In genomic region chr5:141618804-141619554, GRCh38 we compare ENCODE assay signal across 8 cellular contexts. TPM values are rescaled to one million over a fixed set of nuclear protein-coding genes. Genes with fewer than 3 reads are reported as not detected.
DNase-seq lines count a peak whose midpoint lies in the region; ATAC-seq and TF ChIP-seq lines count a peak whose summit lies in the region.

Gene DIAPH1, minus strand, starts transcription at chr5:141619000. Its CDS starts 86 bp downstream, at chr5:141618914.

- peak within 1 kb of the TSS; percentile 98 for H3K9ac ChIP-seq in ES-I3 (ENCODE audit: low read depth, low read length)

- H3K27ac ChIP-seq in RWPE1: peak within 1 kb of the TSS; percentile 95

- peak within 1 kb of the TSS; percentile 89 for H3K4me3 ChIP-seq in LNCaP clone FGC (ENCODE audit: low read depth, low read length)

- peaks cover 95% of the 10 kb centered on the region for H3K36me3 Mint-ChIP-seq in activated T-helper 17 cell treated with anti-CD3 and anti-CD28 coated beads, Interleukin-2, amount 50 U/mL, for 72 hours (ENCODE audit: low read depth)
- peaks cover 23% of the 10 kb centered on the region for H3K36me3 Mint-ChIP-seq in nephron (ENCODE audit: low read depth)
- peaks cover 59% of the 10 kb centered on the region for H3K36me3 Mint-ChIP-seq in stimulated activated naive CD8-positive, alpha-beta T cell treated with anti-CD3 and anti-CD28 coated beads, Interleukin-15, Interleukin-2, amounts not matched to agents 100 ng/mL and 50 ng/mL, for 24 hours (ENCODE audit: low read depth)

- peaks cover 22% of the 10 kb centered on the region for H3K4me1 Mint-ChIP-seq in activated T-helper 17 cell treated with anti-CD3 and anti-CD28 coated beads, Interleukin-2, amount 50 U/mL, for 72 hours
- peaks cover 36% of the 10 kb centered on the region for H3K4me1 Mint-ChIP-seq in nephron
- peaks cover 52% of the 10 kb centered on the region for H3K4me1 Mint-ChIP-seq in stimulated activated naive CD8-positive, alpha-beta T cell treated with anti-CD3 and anti-CD28 coated beads, Interleukin-15, Interleukin-2, amounts not matched to agents 100 ng/mL and 50 ng/mL, for 24 hours (ENCODE audit: low read depth)

- DNase-seq in H4 (ENCODE audit: low spot score) (peak; percentile 95), LNCaP clone FGC (ENCODE audit: low read depth) (peak; percentile 87), RWPE1 (ENCODE audit: low spot score) (peak; percentile 99), fibroblast of peridontal ligament (ENCODE audit: extremely low read depth) (peak; percentile 85)

- no peaks in the 10 kb centered on the region for H3K9me3 ChIP-seq in ES-I3 (ENCODE audit: control insufficient read depth, insufficient read depth, low read length)

- no peaks in the 10 kb centered on the region for H3K9me3 Mint-ChIP-seq in activated T-helper 17 cell treated with anti-CD3 and anti-CD28 coated beads, Interleukin-2, amount 50 U/mL, for 72 hours
- no peaks in the 10 kb centered on the region for H3K9me3 Mint-ChIP-seq in nephron
- no peaks in the 10 kb centered on the region for H3K9me3 Mint-ChIP-seq in stimulated activated naive CD8-positive, alpha-beta T cell treated with anti-CD3 and anti-CD28 coated beads, Interleukin-15, Interleukin-2, amounts not matched to agents 100 ng/mL and 50 ng/mL, for 24 hours

- peak; percentile 90 for ATAC-seq in activated T-helper 17 cell treated with anti-CD3 and anti-CD28 coated beads, Interleukin-2, amount 50 U/mL, for 72 hours (replicated peaks)

- peak within 1 kb of the TSS; percentile 96 for H3K27ac Mint-ChIP-seq in activated T-helper 17 cell treated with anti-CD3 and anti-CD28 coated beads, Interleukin-2, amount 50 U/mL, for 72 hours
- peak within 1 kb of the TSS; percentile 88 to 98 (median 91) for H3K27ac Mint-ChIP-seq in nephron
- peak within 1 kb of the TSS; percentile 97 for H3K27ac Mint-ChIP-seq in stimulated activated naive CD8-positive, alpha-beta T cell treated with anti-CD3 and anti-CD28 coated beads, Interleukin-15, Interleukin-2, amounts not matched to agents 100 ng/mL and 50 ng/mL, for 24 hours

- CTCF ChIA-PET in RWPE1 (lab: Yijun Ruan, JAX): interaction anchor here (0.5 to 2.5 kb wide), 34 partner anchors 10 to 519 kb away, joined by 3 to 107 read pairs (median 4); partner anchors contain the start of genes HDAC3, PCDHB3, PCDHGB2 and RELL2

- H3K4me1 ChIP-seq in ES-I3 (ENCODE audit: insufficient read depth, low read length): peaks cover 21% of the 10 kb centered on the region

- TF ChIP-seq CTCF in LNCaP clone FGC (IDR thresholded peaks at IDR 0.05; ENCODE audit: control insufficient read depth, extremely low read depth, insufficient read depth): peak; percentile 96
- peak; percentile 99 for TF ChIP-seq CTCF in RWPE1 (conservative IDR thresholded peaks at IDR 0.05; ENCODE audit: low read depth)
- peak; percentile 96 to 99 (median 97) for TF ChIP-seq CTCF in nephron (IDR thresholded peaks at IDR 0.05; ENCODE audit: unreplicated experiment in 3 of 3)

- POLR2A ChIA-PET in RWPE1 (lab: Yijun Ruan, JAX; ENCODE audit: low non-redundant PET): interaction anchor here (0.7 to 1.3 kb wide), 5 partner anchors 17 to 29 kb away, joined by 3 to 14 read pairs (median 4); partner anchors contain the start of genes HDAC3 and RELL2

- H3K27me3 Mint-ChIP-seq in activated T-helper 17 cell treated with anti-CD3 and anti-CD28 coated beads, Interleukin-2, amount 50 U/mL, for 72 hours: no peaks in the 10 kb centered on the region
- no peaks in the 10 kb centered on the region for H3K27me3 Mint-ChIP-seq in nephron (ENCODE audit: low read depth)
- no peaks in the 10 kb centered on the region for H3K27me3 Mint-ChIP-seq in stimulated activated naive CD8-positive, alpha-beta T cell treated with anti-CD3 and anti-CD28 coated beads, Interleukin-15, Interleukin-2, amounts not matched to agents 100 ng/mL and 50 ng/mL, for 24 hours

- peaks cover 6% of the 10 kb centered on the region for H3K36me3 ChIP-seq in ES-I3 (ENCODE audit: insufficient read depth, low read length)

- peak within 1 kb of the TSS; percentile 98 for H3K4me3 Mint-ChIP-seq in activated T-helper 17 cell treated with anti-CD3 and anti-CD28 coated beads, Interleukin-2, amount 50 U/mL, for 72 hours
- peak within 1 kb of the TSS; percentile 96 to 98 (median 96) for H3K4me3 Mint-ChIP-seq in nephron
- peak within 1 kb of the TSS; percentile 91 for H3K4me3 Mint-ChIP-seq in stimulated activated naive CD8-positive, alpha-beta T cell treated with anti-CD3 and anti-CD28 coated beads, Interleukin-15, Interleukin-2, amounts not matched to agents 100 ng/mL and 50 ng/mL, for 24 hours

RNA-seq across cellular contexts. Expression of gene DIAPH1, which starts in this region (rescaled TPM):
- total RNA-seq in H4 (2014; rRNA removed; shearing (Covaris generic)): 24.3 and 40.7 TPM in 2 replicates
- total RNA-seq in activated T-helper 17 cell treated with anti-CD3 and anti-CD28 coated beads, Interleukin-2, amount 50 U/mL, for 72 hours: 100 to 1,000 TPM; 186 to 268 TPM

Comparison
In these comparisons a context has a peak if more than half of its experiments do, and no peak if none do; other contexts are left out.
1. Peak in every context shown above with its lines: DNase-seq, ATAC-seq, H3K4me3 ChIP-seq and H3K27ac ChIP-seq.